In genomic region chr10:113135025-113135424, GRCh38 we compare ENCODE assay signal across 1 cellular context.
TF ChIP-seq lines count a peak whose summit lies in the region.

No MANE protein-coding gene starts in this region.

TF ChIP-seq in HCT116, 20 proteins besides CTCF, POLR2A, EP300 and RAD21 (continued from another document):
- TF ChIP-seq REST (IDR thresholded peaks at IDR 0.05; ENCODE audit: low read depth) (no peak), CEBPB (IDR thresholded peaks at IDR 0.05; ENCODE audit: low read depth) (no peak), ZBTB33 (IDR thresholded peaks at IDR 0.05; ENCODE audit: extremely low read depth, insufficient replicate concordance, low read length) (no peak), CBX3 (IDR thresholded peaks at IDR 0.05; ENCODE audit: low read depth) (no peak), ZFX (IDR thresholded peaks at IDR 0.05) (no peak), ZNF274 (IDR thresholded peaks at IDR 0.05; ENCODE audit: low read depth, low read length) (no peak), EGR1 (IDR thresholded peaks at IDR 0.05; ENCODE audit: low read depth) (no peak), YY1 (IDR thresholded peaks at IDR 0.05; ENCODE audit: extremely low read depth, insufficient replicate concordance, low read depth, low read length) (no peak), TCF7L2 (IDR thresholded peaks at IDR 0.05; ENCODE audit: borderline replicate concordance, extremely low read depth, insufficient read depth, insufficient read length) (no peak)
